ENCODE assay signal across 19 cellular contexts in genomic region chr10:79946270-79947082, GRCh38. TPM values are rescaled to one million over a fixed set of nuclear protein-coding genes. Genes with fewer than 3 reads are reported as not detected.
DNase-seq lines count a peak whose midpoint lies in the region; ATAC-seq, FAIRE-seq and TF ChIP-seq lines count a peak whose summit lies in the region.
"Had no signal": no experiment of that assay in that cellular context is flagged by ENCODE, and none has a peak within 500 bp of the region (broad histone marks: within the 10 kb centered on the region; RNA-seq: fewer than 3 reads in every experiment).

No MANE protein-coding gene starts in this region.

- H3K36me3 Mint-ChIP-seq in activated CD8-positive, alpha-beta T cell treated with anti-CD3 and anti-CD28 coated beads, Interleukin-2, amount 10 ng/mL, durations not matched to agents 7 days and 5 days (ENCODE audit: low read depth) = no peaks in the 10 kb centered on the region
- H3K36me3 Mint-ChIP-seq in activated CD8-positive, alpha-beta T cell treated with anti-CD3 and anti-CD28 coated beads for 36 hours (ENCODE audit: low read depth) = no peaks in the 10 kb centered on the region
- H3K36me3 Mint-ChIP-seq: CD4-positive, CD25-positive, alpha-beta regulatory T cell had no signal

- H3K36me3 ChIP-seq in K562 (ENCODE audit: control insufficient read depth, insufficient read depth, low read length) = no peaks in the 10 kb centered on the region
- H3K36me3 ChIP-seq in upper lobe of left lung = no peaks in the 10 kb centered on the region
- no peaks in the 10 kb centered on the region for H3K36me3 ChIP-seq in prostate gland
- H3K36me3 ChIP-seq: BE2C, HAP-1 had no signal

- DNase-seq in activated CD8-positive, alpha-beta T cell treated with anti-CD3 and anti-CD28 coated beads, Interleukin-2, amount 10 ng/mL, durations not matched to agents 7 days and 5 days = peak; percentile 7
- no peak for DNase-seq in activated CD8-positive, alpha-beta T cell treated with anti-CD3 and anti-CD28 coated beads for 36 hours
- DNase-seq in K562 (ENCODE audit: extremely low read depth in 1 of 4, low spot score in 3 of 4) (no peak), mucosa of gallbladder (ENCODE audit: low spot score) (peak; percentile 4), upper lobe of left lung (no peak), NCI-H345 (lab: John Stamatoyannopoulos, UW) (no peak), prostate gland (ENCODE audit: low spot score) (no peak)
- no peak for DNase-seq in stimulated activated CD4-positive, alpha-beta T cell treated with anti-CD3 and anti-CD28 coated beads, Interleukin-15, amount 100 ng/mL, for 24 hours
- DNase-seq: 8988T; BE2C; CD4-positive, CD25-positive, alpha-beta regulatory T cell; GDM1; NCI-H1092 treated with DMSO at 0.1 percent for 48 hours; NCI-H2029 treated with DMSO at 0.1 percent for 48 hours had no signal

- H3K9me1 ChIP-seq in K562 (ENCODE audit: control insufficient read depth, insufficient read depth, low read length) = no peaks in the 10 kb centered on the region

- no peak overlapping the region for H3K9ac ChIP-seq in K562 (ENCODE audit: insufficient read depth in 1 of 2, low read depth in 2 of 2, low read length in 2 of 2)

- TF ChIP-seq EP300 in K562 (IDR thresholded peaks at IDR 0.05; ENCODE audit: low read length) (no peak), upper lobe of left lung (IDR thresholded peaks at IDR 0.05) (no peak)

- H2AFZ ChIP-seq in K562 (ENCODE audit: low read depth, low read length) = no peak overlapping the region

- no peak for ATAC-seq in activated CD8-positive, alpha-beta T cell treated with anti-CD3 and anti-CD28 coated beads, Interleukin-2, amount 10 ng/mL, durations not matched to agents 7 days and 5 days
- ATAC-seq in activated CD8-positive, alpha-beta T cell treated with anti-CD3 and anti-CD28 coated beads for 36 hours = no peak
- ATAC-seq in K562 (no peak; the same call in 2 of the 3 replicates), upper lobe of left lung (ENCODE audit: low FRiP score in 2 of 2) (no peak)
- ATAC-seq: Right ventricle myocardium inferior had no signal

- H3K4me3 Mint-ChIP-seq in activated CD8-positive, alpha-beta T cell treated with anti-CD3 and anti-CD28 coated beads, Interleukin-2, amount 10 ng/mL, durations not matched to agents 7 days and 5 days = no peak overlapping the region
- H3K4me3 Mint-ChIP-seq in activated CD8-positive, alpha-beta T cell treated with anti-CD3 and anti-CD28 coated beads for 36 hours = no peak overlapping the region
- H3K4me3 Mint-ChIP-seq: CD4-positive, CD25-positive, alpha-beta regulatory T cell had no signal

- H3K27me3 Mint-ChIP-seq in activated CD8-positive, alpha-beta T cell treated with anti-CD3 and anti-CD28 coated beads, Interleukin-2, amount 10 ng/mL, durations not matched to agents 7 days and 5 days (ENCODE audit: low read depth) = peaks cover 11% of the 10 kb centered on the region
- H3K27me3 Mint-ChIP-seq in activated CD8-positive, alpha-beta T cell treated with anti-CD3 and anti-CD28 coated beads for 36 hours = peaks cover 3% of the 10 kb centered on the region

- in situ Hi-C loops in K562 (cut with MboI) = no loop called here

- 0 out of 2 replicates have a peak, but pooled peaks cover 3% of the 10 kb centered on the region for H3K9me3 ChIP-seq in K562 (replicated peaks; ENCODE audit: control insufficient read depth, insufficient read depth, low read depth, low read length)
- no peaks in the 10 kb centered on the region for H3K9me3 ChIP-seq in upper lobe of left lung
- H3K9me3 ChIP-seq in prostate gland = no peaks in the 10 kb centered on the region
- H3K9me3 ChIP-seq: BE2C, HAP-1 had no signal

- peaks cover 2 to 33% of the 10 kb centered on the region in 2 experiments; a peak in 3 of 5 replicates for H3K27me3 ChIP-seq in K562 (ENCODE audit: control insufficient read depth in 2 of 2, insufficient read depth in 2 of 2, low read length in 2 of 2)
- no peaks in the 10 kb centered on the region for H3K27me3 ChIP-seq in upper lobe of left lung
- H3K27me3 ChIP-seq in prostate gland (replicated peaks; ENCODE audit: insufficient read depth) = no peaks in the 10 kb centered on the region
- H3K27me3 ChIP-seq: BE2C had no signal

- H3K4me3 ChIP-seq in K562 = no peak overlapping the region
- H3K4me3 ChIP-seq in upper lobe of left lung = peak overlapping the region in 3 of 4 donors; percentile 31 to 46 (median 45)
- no peak overlapping the region for H3K4me3 ChIP-seq in prostate gland
- H3K4me3 ChIP-seq: HAP-1 had no signal

- intact Hi-C loops in activated CD8-positive, alpha-beta T cell treated with anti-CD3 and anti-CD28 coated beads for 36 hours (cut with micrococcal nuclease) = no loop called here
- intact Hi-C loops in K562 (cut with micrococcal nuclease) = no loop called here
- intact Hi-C loops in prostate gland (cut with DNase I) = no loop called here

- no peak for TF ChIP-seq POLR2A in K562 (conservative IDR thresholded peaks at IDR 0.05)
- no peak for TF ChIP-seq POLR2A in upper lobe of left lung (IDR thresholded peaks at IDR 0.05)
- no peak for TF ChIP-seq POLR2A in prostate gland (IDR thresholded peaks at IDR 0.05)

- H3K9me3 Mint-ChIP-seq in activated CD8-positive, alpha-beta T cell treated with anti-CD3 and anti-CD28 coated beads, Interleukin-2, amount 10 ng/mL, durations not matched to agents 7 days and 5 days (ENCODE audit: insufficient read depth) = no peaks in the 10 kb centered on the region
- peaks cover 5% of the 10 kb centered on the region for H3K9me3 Mint-ChIP-seq in activated CD8-positive, alpha-beta T cell treated with anti-CD3 and anti-CD28 coated beads for 36 hours

- CTCF ChIA-PET in activated CD8-positive, alpha-beta T cell treated with anti-CD3 and anti-CD28 coated beads, Interleukin-2, amount 10 ng/mL, durations not matched to agents 7 days and 5 days (lab: Charles Lee) = no interaction called here
- CTCF ChIA-PET in activated CD8-positive, alpha-beta T cell treated with anti-CD3 and anti-CD28 coated beads for 36 hours (lab: Charles Lee) = no interaction called here
- CTCF ChIA-PET in K562 (lab: Yijun Ruan, JAX; ENCODE audit: low intra/inter-chr PET ratio) = no interaction called here

- H3K4me1 ChIP-seq in K562 (replicated peaks in 1 of 2; ENCODE audit: control insufficient read depth in 2 of 2, insufficient read depth in 2 of 2, low read length in 2 of 2) (no peaks in the 10 kb centered on the region), upper lobe of left lung (peaks cover 0 to 21% (median 6%) of the 10 kb centered on the region in 4 donors), prostate gland (replicated peaks) (no peaks in the 10 kb centered on the region)
- H3K4me1 ChIP-seq: BE2C, HAP-1 had no signal

- H3K4me2 ChIP-seq in K562 (ENCODE audit: insufficient read depth, low read length) = no peak overlapping the region

- H3K27ac ChIP-seq in K562 (ENCODE audit: extremely low read depth, low read depth, low read length) (no peak overlapping the region), upper lobe of left lung (peak overlapping the region in 1 of 4 donors; percentile 70), prostate gland (no peak overlapping the region)

- no peaks in the 10 kb centered on the region for H3K4me1 Mint-ChIP-seq in activated CD8-positive, alpha-beta T cell treated with anti-CD3 and anti-CD28 coated beads, Interleukin-2, amount 10 ng/mL, durations not matched to agents 7 days and 5 days (ENCODE audit: low read depth)
- no peaks in the 10 kb centered on the region for H3K4me1 Mint-ChIP-seq in activated CD8-positive, alpha-beta T cell treated with anti-CD3 and anti-CD28 coated beads for 36 hours (ENCODE audit: low read depth)
- H3K4me1 Mint-ChIP-seq: CD4-positive, CD25-positive, alpha-beta regulatory T cell had no signal

- POLR2A ChIA-PET in activated CD8-positive, alpha-beta T cell treated with anti-CD3 and anti-CD28 coated beads, Interleukin-2, amount 10 ng/mL, durations not matched to agents 7 days and 5 days (lab: Charles Lee) = no interaction called here
- POLR2A ChIA-PET in activated CD8-positive, alpha-beta T cell treated with anti-CD3 and anti-CD28 coated beads for 36 hours (lab: Charles Lee) = no interaction called here
- POLR2A ChIA-PET in K562 (lab: Yijun Ruan, JAX) = no interaction called here

- H3K27ac Mint-ChIP-seq in activated CD8-positive, alpha-beta T cell treated with anti-CD3 and anti-CD28 coated beads, Interleukin-2, amount 10 ng/mL, durations not matched to agents 7 days and 5 days = no peak overlapping the region
- H3K27ac Mint-ChIP-seq in activated CD8-positive, alpha-beta T cell treated with anti-CD3 and anti-CD28 coated beads for 36 hours = no peak overlapping the region

- TF ChIP-seq RAD21 in K562 (CRISPR knock-in tag; conservative IDR thresholded peaks at IDR 0.05 in 1 of 2, IDR thresholded peaks at IDR 0.05 in 1 of 2) = no peak

- WGBS in K562 (ENCODE audit: insufficient coverage, low coverage, missing lambda C conversion rate) = 0% methylated on average over 8 of the region's 8 CpGs
- WGBS in upper lobe of left lung, 2 donors = 81 to 82% methylated on average over 7 to 8 of the region's 8 CpGs
- 72% methylated on average over 7 of the region's 8 CpGs for WGBS in prostate gland

- 0 out of 2 replicates have a peak, but pooled peaks cover 6% of the 10 kb centered on the region for H4K20me1 ChIP-seq in K562 (replicated peaks; ENCODE audit: control insufficient read depth, insufficient read depth, low read length)

- H3K79me2 ChIP-seq in K562 (ENCODE audit: control insufficient read depth, insufficient read depth, low read length) = no peaks in the 10 kb centered on the region

- no TSS peak for BruUV-seq in K562 (replicated peaks; lab: Mats Ljungman, UMichigan)

- no peak for TF ChIP-seq CTCF in activated CD8-positive, alpha-beta T cell treated with anti-CD3 and anti-CD28 coated beads for 36 hours (IDR thresholded peaks at IDR 0.05)
- no peak for TF ChIP-seq CTCF in K562 (IDR thresholded peaks at IDR 0.05 in 2 of 3, conservative IDR thresholded peaks at IDR 0.05 in 1 of 3; ENCODE audit: insufficient read depth in 2 of 3, low read depth in 1 of 3, low read length in 3 of 3)
- TF ChIP-seq CTCF in upper lobe of left lung (IDR thresholded peaks at IDR 0.05) = no peak
- no peak for TF ChIP-seq CTCF in prostate gland (IDR thresholded peaks at IDR 0.05)

- peak; percentile 15 for FAIRE-seq in K562 (lab: Jason Lieb, UNC)
- FAIRE-seq: RCC 7860 had no signal

RNA-seq across cellular contexts. Expression of gene SFTPD, which starts 2.4 kb away (rescaled TPM):
- not detected for total RNA-seq in activated CD8-positive, alpha-beta T cell treated with anti-CD3 and anti-CD28 coated beads, Interleukin-2, amount 10 ng/mL, durations not matched to agents 7 days and 5 days
- not detected for total RNA-seq in activated CD8-positive, alpha-beta T cell treated with anti-CD3 and anti-CD28 coated beads for 36 hours
- not detected in 2 replicates for total RNA-seq in K562 (2011; cell fraction: chromatin; rRNA removed; ENCODE audit: low replicate concordance)
- total RNA-seq in K562 (2011; cell fraction: nucleolus; rRNA removed) = not detected in 2 replicates
- not detected in 2 replicates for total RNA-seq in K562 (2011; cell fraction: nucleoplasm; rRNA removed)
- total RNA-seq in K562 (2014; rRNA removed) = not detected in 2 replicates
- not detected in 2 replicates for total RNA-seq in K562 (2014; rRNA removed; fragmentation: Illumina TruSeq; extraction: Trizol)
- total RNA-seq in K562 (2015; rRNA removed; fragmentation: Illumina TruSeq; extraction: Trizol) = not detected in 2 replicates
- total RNA-seq in K562 (2021) = 0.20 and 0.29 TPM in 2 replicates
- polyA plus RNA-seq in K562 (2011; rRNA removed) = not detected in 2 replicates
- not detected in 2 replicates for polyA plus RNA-seq in K562 (2011; cell fraction: cytosol; rRNA removed)
- polyA plus RNA-seq in K562 (2011; cell fraction: nucleus; rRNA removed) = not detected in 2 replicates
- polyA plus RNA-seq in K562 (2012) = not detected in 2 replicates
- not detected in 2 replicates for polyA plus RNA-seq in K562 (2014; fragmentation: Illumina TruSeq; extraction: Trizol)
- polyA plus RNA-seq in K562 (2014; fragmentation: Nextera tagmentation; extraction: Ambion mirVana) = not detected
- not detected in 2 replicates for polyA plus RNA-seq in K562 (2014; rRNA removed)
- polyA minus RNA-seq in K562 (2011; rRNA and poly(A)+ RNA removed) = not detected in 2 replicates
- not detected in 2 replicates for polyA minus RNA-seq in K562 (2011; cell fraction: cytosol; rRNA and poly(A)+ RNA removed)
- not detected in 2 replicates for polyA minus RNA-seq in K562 (2011; cell fraction: nucleus; rRNA and poly(A)+ RNA removed)
- 0.52 TPM for total RNA-seq in mucosa of gallbladder
- 100 to 1,000 TPM; 339 to 906 (median 589) TPM for total RNA-seq in upper lobe of left lung
- 1 to 10 TPM; 2.1 to 2.6 TPM for total RNA-seq in prostate gland
- total RNA-seq: CD4-positive, CD25-positive, alpha-beta regulatory T cell; Daoy; NCI-H460 had no signal
- polyA plus RNA-seq: CD4-positive, CD25-positive, alpha-beta regulatory T cell had no signal

Comparison
In these comparisons a context has a peak if more than half of its experiments do, and no peak if none do; other contexts are left out.
1. DNase-seq: peak in activated CD8-positive, alpha-beta T cell treated with anti-CD3 and anti-CD28 coated beads, Interleukin-2, amount 10 ng/mL, durations not matched to agents 7 days and 5 days (single experiment) and mucosa of gallbladder (single experiment); none in activated CD8-positive, alpha-beta T cell treated with anti-CD3 and anti-CD28 coated beads for 36 hours (single experiment), K562 (0 of 4), upper lobe of left lung (0 of 2), NCI-H345 (single experiment), stimulated activated CD4-positive, alpha-beta T cell treated with anti-CD3 and anti-CD28 coated beads, Interleukin-15, amount 100 ng/mL, for 24 hours (single experiment) and prostate gland (single experiment).
2. H3K4me3 ChIP-seq: peak in upper lobe of left lung (3 of 4); none in K562 (single experiment) and prostate gland (0 of 2).
3. RNA of gene SFTPD, which starts 2.4 kb away (total RNA-seq): 339 to 906 TPM in upper lobe of left lung; 2.1 to 2.6 TPM in prostate gland, 0.52 TPM in mucosa of gallbladder (single experiment), not detected in activated CD8-positive, alpha-beta T cell treated with anti-CD3 and anti-CD28 coated beads, Interleukin-2, amount 10 ng/mL, durations not matched to agents 7 days and 5 days, not detected in activated CD8-positive, alpha-beta T cell treated with anti-CD3 and anti-CD28 coated beads for 36 hours and 0.20 to 0.29 TPM in K562; every median in the first group is over 10 times any median in the second.